Comparison of ENCODE assay signal across 31 cellular contexts in the genomic region with DNA sequence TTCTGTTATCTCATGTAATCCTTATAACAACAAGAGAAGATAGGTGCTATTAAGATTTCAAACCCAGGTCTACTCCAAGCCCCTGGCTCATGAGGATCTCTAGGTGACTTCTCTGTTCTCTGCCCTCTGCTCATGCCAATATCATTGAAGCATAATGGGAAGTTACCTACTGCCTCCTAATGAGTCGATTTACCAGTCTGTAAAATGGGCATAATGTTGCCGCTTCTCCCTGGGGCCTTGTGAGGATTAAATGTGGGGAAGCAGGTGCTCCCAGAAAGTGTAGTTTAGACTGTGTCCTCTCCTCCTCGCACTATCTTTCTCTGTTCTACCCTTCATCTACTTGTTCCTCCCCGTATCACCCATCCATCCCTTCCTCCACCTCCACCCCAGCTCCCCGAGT.
"Had no signal": no experiment of that assay in that cellular context is flagged by ENCODE, and none has a peak within 500 bp of the region (broad histone marks: within the 10 kb centered on the region; RNA-seq: fewer than 3 reads in every experiment).

No MANE protein-coding gene starts in this region.

- H3K27me3 ChIP-seq: ovary, testis had no signal

- H3K27ac ChIP-seq: ovary, parathyroid adenoma, psoas muscle, skin epidermis, spleen, suprapubic skin, testis, tibial artery, transverse colon, upper lobe of right lung, uterus had no signal

- H3K4me3 Mint-ChIP-seq: naive thymus-derived CD4-positive, alpha-beta T cell; natural killer cell; nephron; stimulated activated memory B cell treated with anti-CD40 and anti-IgM and Interleukin-4, amounts not matched to agents 10 μg/mL and 1 μg/mL and 100 μg/mL, for 72 hours; stimulated activated naive CD8-positive, alpha-beta T cell treated with anti-CD3 and anti-CD28 coated beads, Interleukin-15, amount 100 ng/mL, for 72 hours; type B pancreatic cell had no signal

- H3K4me1 Mint-ChIP-seq: stimulated activated naive CD8-positive, alpha-beta T cell treated with anti-CD3 and anti-CD28 coated beads, Interleukin-15, amount 100 ng/mL, for 72 hours had no signal

- H3K4me2 ChIP-seq: smooth muscle cell had no signal

- ATAC-seq: naive thymus-derived CD4-positive, alpha-beta T cell; natural killer cell; psoas muscle; right cardiac atrium; sciatic nerve; stimulated activated memory B cell treated with anti-CD40 and anti-IgM and Interleukin-4, amounts not matched to agents 10 μg/mL and 1 μg/mL and 100 μg/mL, for 72 hours; stimulated activated naive CD8-positive, alpha-beta T cell treated with anti-CD3 and anti-CD28 coated beads, Interleukin-15, amount 100 ng/mL, for 72 hours; stimulated activated naive CD8-positive, alpha-beta T cell treated with anti-CD3 and anti-CD28 coated beads, Interleukin-15, Interleukin-2, amounts not matched to agents 100 U/mL and 50 U/mL, for 24 hours; upper lobe of right lung had no signal

- H3K36me3 ChIP-seq: ovary, spleen, suprapubic skin, tibial artery, transverse colon, upper lobe of right lung, uterus had no signal

- H3K36me3 Mint-ChIP-seq: natural killer cell; stimulated activated memory B cell treated with anti-CD40 and anti-IgM and Interleukin-4, amounts not matched to agents 10 μg/mL and 1 μg/mL and 100 μg/mL, for 72 hours; type B pancreatic cell had no signal

- H2AFZ ChIP-seq: parathyroid adenoma had no signal

- H3K9me3 Mint-ChIP-seq: natural killer cell; nephron; stimulated activated naive CD8-positive, alpha-beta T cell treated with anti-CD3 and anti-CD28 coated beads, Interleukin-15, amount 100 ng/mL, for 72 hours; type B pancreatic cell had no signal

- H3K27ac Mint-ChIP-seq: naive thymus-derived CD4-positive, alpha-beta T cell; natural killer cell; nephron; progenitor cell of endocrine pancreas; stimulated activated memory B cell treated with anti-CD40 and anti-IgM and Interleukin-4, amounts not matched to agents 10 μg/mL and 1 μg/mL and 100 μg/mL, for 72 hours; stimulated activated naive CD8-positive, alpha-beta T cell treated with anti-CD3 and anti-CD28 coated beads, Interleukin-15, amount 100 ng/mL, for 72 hours; type B pancreatic cell had no signal

- H3K9ac ChIP-seq: parathyroid adenoma had no signal

- H3K79me2 ChIP-seq: parathyroid adenoma had no signal

- H3K9me3 ChIP-seq: ovary, psoas muscle, spleen, suprapubic skin, testis, tibial artery, transverse colon, upper lobe of right lung, uterus had no signal

- H3K4me3 ChIP-seq: ovary, psoas muscle, skin epidermis, smooth muscle cell, spleen, suprapubic skin, testis, tibial artery, transverse colon, upper lobe of right lung, uterus had no signal

- H3K4me1 ChIP-seq: parathyroid adenoma, psoas muscle, spleen, transverse colon, upper lobe of right lung, uterus had no signal

- DNase-seq: naive thymus-derived CD4-positive, alpha-beta T cell; natural killer cell; occipital lobe; ovary; posterior cingulate gyrus; psoas muscle; right cardiac atrium; spleen; stimulated activated CD4-positive, alpha-beta T cell treated with anti-CD3 and anti-CD28 coated beads, Interleukin-12 subunit alpha, Interleukin-12 subunit beta, amount 100 ng/mL, for 4 hours; stimulated activated CD4-positive, alpha-beta T cell treated with anti-CD3 and anti-CD28 coated beads, Interleukin-1b, Interleukin-23, amount 100 ng/mL, for 48 hours; stimulated activated CD4-positive, alpha-beta T cell treated with anti-CD3 and anti-CD28 coated beads, Interleukin-4, amount 100 ng/mL, for 1 hour; stimulated activated CD4-positive, alpha-beta T cell treated with anti-CD3 and anti-CD28 coated beads, Interleukin-4, amount 100 ng/mL, for 4 hours; stimulated activated CD8-positive, alpha-beta memory T cell treated with anti-CD3 and anti-CD28 coated beads, Interleukin-4, amount 100 ng/mL, for 48 hours; stimulated activated naive CD4-positive, alpha-beta T cell; stimulated activated naive CD8-positive, alpha-beta T cell treated with anti-CD3 and anti-CD28 coated beads, Interleukin-15, amount 100 ng/mL, for 72 hours; stimulated activated naive CD8-positive, alpha-beta T cell treated with anti-CD3 and anti-CD28 coated beads, Interleukin-15, Interleukin-2, amounts not matched to agents 100 U/mL and 50 U/mL, for 24 hours; substantia nigra; testis; tibial artery; transverse colon; upper lobe of right lung; uterus had no signal
